ENCODE assay signal across 8 cellular contexts in the genomic region with DNA sequence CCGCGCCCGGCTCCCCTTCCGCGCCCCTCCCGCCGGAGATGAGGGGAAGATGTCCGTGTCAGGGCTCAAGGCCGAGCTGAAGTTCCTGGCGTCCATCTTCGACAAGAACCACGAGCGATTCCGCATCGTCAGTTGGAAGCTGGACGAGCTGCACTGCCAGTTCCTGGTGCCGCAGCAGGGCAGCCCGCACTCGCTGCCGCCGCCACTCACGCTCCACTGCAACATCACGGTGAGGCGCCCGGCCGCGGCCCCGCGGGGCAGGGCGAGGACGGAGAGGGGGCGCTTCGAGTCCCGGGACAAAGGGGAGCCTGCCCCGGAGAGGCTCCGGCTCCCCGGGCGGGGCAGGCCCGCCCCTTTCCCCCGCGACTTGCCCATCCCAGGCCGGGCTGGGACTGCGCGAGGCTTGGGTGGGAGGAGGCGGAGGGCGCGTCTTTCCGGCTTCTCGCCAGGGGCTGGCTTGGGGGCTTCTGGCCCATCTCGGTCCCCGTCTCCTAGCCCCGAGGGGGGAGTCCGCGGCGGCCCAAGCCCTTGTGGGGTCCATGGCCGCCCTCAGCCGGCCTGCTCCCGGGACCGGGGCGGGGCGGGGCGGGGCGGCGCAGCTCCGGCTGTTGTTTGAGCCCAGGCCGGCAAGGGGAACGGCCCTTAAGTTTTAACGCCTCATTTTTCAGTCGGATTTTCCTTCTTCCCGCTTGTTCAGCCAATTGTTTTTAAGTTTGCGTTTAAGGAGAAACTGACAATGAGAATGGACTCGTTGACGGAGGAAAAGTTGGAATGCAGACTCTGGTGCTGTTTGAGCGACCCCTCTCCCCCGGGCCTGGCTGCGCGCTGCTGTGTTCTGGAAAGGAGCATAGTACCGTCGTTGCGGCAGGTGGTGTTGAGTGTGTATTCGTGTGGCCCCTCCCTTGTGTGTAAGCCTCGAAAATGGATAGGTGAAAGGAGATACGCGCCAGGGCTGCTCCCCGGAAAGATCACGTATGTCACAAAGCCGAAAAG. TPM values are rescaled to one million over a fixed set of nuclear protein-coding genes. Genes with fewer than 3 reads are reported as not detected.
DNase-seq lines count a peak whose midpoint lies in the region; ATAC-seq and TF ChIP-seq lines count a peak whose summit lies in the region.

No MANE protein-coding gene starts in this region.

- peak overlapping the region; percentile 80 for H3K4me3 ChIP-seq in A673 (ENCODE audit: low read depth, low read length, poor library complexity, severe bottlenecking)
- H3K4me3 ChIP-seq in NT2/D1 (ENCODE audit: insufficient read length, low read depth), result peak overlapping the region; percentile 98
- H3K4me3 ChIP-seq in esophagus (ENCODE audit: low read depth in 1 of 2, low read length in 2 of 2), result peak overlapping the region; percentile 80 to 95
- peak overlapping the region; percentile 87 to 92 for H3K4me3 ChIP-seq in mucosa of rectum (ENCODE audit: low read length in 2 of 2)

- CTCF ChIA-PET in A673 (lab: Charles Lee), result no interaction called here

- no peaks in the 10 kb centered on the region for H3K36me3 ChIP-seq in A673 (ENCODE audit: insufficient read depth, low read length, poor library complexity, severe bottlenecking)
- peaks cover 14% of the 10 kb centered on the region for H3K36me3 ChIP-seq in NT2/D1 (ENCODE audit: insufficient read depth, insufficient read length, low read length)
- H3K36me3 ChIP-seq in esophagus (ENCODE audit: control insufficient read depth in 2 of 2, insufficient read depth in 2 of 2, low read length in 1 of 2), result no peaks in the 10 kb centered on the region
- no peaks in the 10 kb centered on the region for H3K36me3 ChIP-seq in mucosa of rectum (ENCODE audit: control insufficient read depth in 2 of 2, insufficient read depth in 2 of 2, low read length in 2 of 2)

- no peaks in the 10 kb centered on the region for H3K27me3 ChIP-seq in A673 (replicated peaks; ENCODE audit: insufficient read depth, low read depth, low read length, poor library complexity)
- peaks cover 19% of the 10 kb centered on the region for H3K27me3 ChIP-seq in NT2/D1 (ENCODE audit: insufficient read depth, insufficient read length)
- H3K27me3 ChIP-seq in esophagus (ENCODE audit: control insufficient read depth in 1 of 2, insufficient read depth in 2 of 2, low read length in 2 of 2), result no peaks in the 10 kb centered on the region
- no peaks in the 10 kb centered on the region for H3K27me3 ChIP-seq in mucosa of rectum (ENCODE audit: control insufficient read depth in 2 of 2, insufficient read depth in 2 of 2, low read length in 2 of 2)

- H3K9ac ChIP-seq in NT2/D1 (ENCODE audit: insufficient read length, low read depth) (peak overlapping the region; percentile 99), mucosa of rectum (ENCODE audit: low read depth in 1 of 2, low read length in 2 of 2) (peak overlapping the region; percentile 90 to 92)

- peaks cover 24% of the 10 kb centered on the region for H3K4me1 ChIP-seq in A673 (ENCODE audit: insufficient read depth, low read length, poor library complexity, severe bottlenecking)
- peaks cover 2% of the 10 kb centered on the region for H3K4me1 ChIP-seq in NT2/D1 (ENCODE audit: insufficient read depth, insufficient read length)
- H3K4me1 ChIP-seq in esophagus (ENCODE audit: control insufficient read depth in 2 of 2, insufficient read depth in 2 of 2, low read length in 1 of 2), result peaks cover 0 to 8% of the 10 kb centered on the region in 2 donors
- peaks cover 13 to 15% of the 10 kb centered on the region in 2 donors for H3K4me1 ChIP-seq in mucosa of rectum (ENCODE audit: control insufficient read depth in 2 of 2, insufficient read depth in 2 of 2, low read length in 2 of 2)

- TF ChIP-seq CTCF in A673 (conservative IDR thresholded peaks at IDR 0.05; ENCODE audit: low read depth, low read length), result no peak

- POLR2A ChIA-PET in A673 (lab: Charles Lee; ENCODE audit: low non-redundant PET), result interaction anchor here (0.7 kb wide), 1 partner anchor 1056 kb away, joined by 3 read pairs; no protein-coding TSS in a partner anchor

- H3K27ac ChIP-seq in A673 (ENCODE audit: low read depth, low read length, poor library complexity, severe bottlenecking) (peak overlapping the region; percentile 80), esophagus (ENCODE audit: low read depth in 2 of 2, low read length in 1 of 2) (peak overlapping the region; percentile 82 to 93), mucosa of rectum (ENCODE audit: low read depth in 2 of 2, low read length in 2 of 2) (peak overlapping the region; percentile 91 to 94)

- no peaks in the 10 kb centered on the region for H3K9me3 Mint-ChIP-seq in activated T-cell treated with anti-CD3 and anti-CD28 coated beads, Interleukin-2, amount 50 U/mL, for 4 hours
- no peaks in the 10 kb centered on the region for H3K9me3 Mint-ChIP-seq in stimulated activated effector memory CD8-positive, alpha-beta T cell treated with anti-CD3 and anti-CD28 coated beads, Interleukin-12 subunit alpha, Interleukin-12 subunit beta, amount 100 ng/mL, for 72 hours

- ATAC-seq in GM18907 (IDR thresholded peaks at IDR 0.05; ENCODE audit: unreplicated experiment), result peak; percentile 49
- ATAC-seq in HG03159 (IDR thresholded peaks at IDR 0.05; ENCODE audit: unreplicated experiment), result peak; percentile 44
- ATAC-seq in activated T-cell treated with anti-CD3 and anti-CD28 coated beads, Interleukin-2, amount 50 U/mL, for 4 hours, result peak; percentile 67 to 73
- peak; percentile 72 for ATAC-seq in stimulated activated effector memory CD8-positive, alpha-beta T cell treated with anti-CD3 and anti-CD28 coated beads, Interleukin-12 subunit alpha, Interleukin-12 subunit beta, amount 100 ng/mL, for 72 hours

- 0% methylated on average over 69 to 87 of the region's 87 CpGs for WGBS in esophagus, 2 donors

- peaks cover 49% of the 10 kb centered on the region for H3K4me1 Mint-ChIP-seq in activated T-cell treated with anti-CD3 and anti-CD28 coated beads, Interleukin-2, amount 50 U/mL, for 4 hours (ENCODE audit: low read depth)
- peaks cover 31% of the 10 kb centered on the region for H3K4me1 Mint-ChIP-seq in stimulated activated effector memory CD8-positive, alpha-beta T cell treated with anti-CD3 and anti-CD28 coated beads, Interleukin-12 subunit alpha, Interleukin-12 subunit beta, amount 100 ng/mL, for 72 hours

- intact Hi-C loops in A673 (cut with micrococcal nuclease; ENCODE audit: unreplicated experiment), result no loop called here

- DNase-seq in A673 (ENCODE audit: low spot score) (peak; percentile 73), NT2/D1 (ENCODE audit: low read depth, low spot score) (no peak)
- peak; percentile 37 for DNase-seq in activated T-cell treated with anti-CD3 and anti-CD28 coated beads, Interleukin-2, amount 50 U/mL, for 4 hours
- DNase-seq in stimulated activated effector memory CD8-positive, alpha-beta T cell treated with anti-CD3 and anti-CD28 coated beads, Interleukin-12 subunit alpha, Interleukin-12 subunit beta, amount 100 ng/mL, for 72 hours (ENCODE audit: low spot score in 2 of 2), result peak; percentile 42 to 83

- H3K27ac Mint-ChIP-seq in stimulated activated effector memory CD8-positive, alpha-beta T cell treated with anti-CD3 and anti-CD28 coated beads, Interleukin-12 subunit alpha, Interleukin-12 subunit beta, amount 100 ng/mL, for 72 hours, result peak overlapping the region; percentile 90

- H3K27me3 Mint-ChIP-seq in activated T-cell treated with anti-CD3 and anti-CD28 coated beads, Interleukin-2, amount 50 U/mL, for 4 hours (ENCODE audit: low read depth), result no peaks in the 10 kb centered on the region

- no TSS peak for BruUV-seq in A673 (replicated peaks; lab: Mats Ljungman, UMichigan)

- H3K4me3 Mint-ChIP-seq in activated T-cell treated with anti-CD3 and anti-CD28 coated beads, Interleukin-2, amount 50 U/mL, for 4 hours, result peak overlapping the region; percentile 89
- peak overlapping the region; percentile 91 for H3K4me3 Mint-ChIP-seq in stimulated activated effector memory CD8-positive, alpha-beta T cell treated with anti-CD3 and anti-CD28 coated beads, Interleukin-12 subunit alpha, Interleukin-12 subunit beta, amount 100 ng/mL, for 72 hours

- H3K9me3 ChIP-seq in A673 (ENCODE audit: low read depth, low read length, poor library complexity, severe bottlenecking), result no peaks in the 10 kb centered on the region
- no peaks in the 10 kb centered on the region for H3K9me3 ChIP-seq in NT2/D1 (ENCODE audit: insufficient read depth, low read length)
- no peaks in the 10 kb centered on the region for H3K9me3 ChIP-seq in esophagus (ENCODE audit: control insufficient read depth in 2 of 2, insufficient read depth in 1 of 2, low read depth in 1 of 2, low read length in 1 of 2)
- no peaks in the 10 kb centered on the region for H3K9me3 ChIP-seq in mucosa of rectum (ENCODE audit: control insufficient read depth in 2 of 2, low read length in 2 of 2)

- H3K36me3 Mint-ChIP-seq in activated T-cell treated with anti-CD3 and anti-CD28 coated beads, Interleukin-2, amount 50 U/mL, for 4 hours (ENCODE audit: insufficient read depth), result no peaks in the 10 kb centered on the region
- H3K36me3 Mint-ChIP-seq in stimulated activated effector memory CD8-positive, alpha-beta T cell treated with anti-CD3 and anti-CD28 coated beads, Interleukin-12 subunit alpha, Interleukin-12 subunit beta, amount 100 ng/mL, for 72 hours, result peaks cover 23% of the 10 kb centered on the region

RNA-seq across cellular contexts. Expression of gene UBE2Q2, which starts 0.7 kb away (rescaled TPM):
- total RNA-seq in A673 (2021), result 18.1 and 21.4 TPM in 2 replicates
- total RNA-seq in activated T-cell treated with anti-CD3 and anti-CD28 coated beads, Interleukin-2, amount 50 U/mL, for 4 hours, result 10 to 100 TPM; 11.8 to 14.2 (median 13.3) TPM
- polyA plus RNA-seq in esophagus, result 10 to 100 TPM; 10.9 to 12.2 TPM

RNA-seq across cellular contexts. Expression of gene FBXO22, which starts 59.8 kb away (rescaled TPM):
- total RNA-seq in A673 (2021), result 59.0 and 67.2 TPM in 2 replicates
- 10 to 100 TPM; 30.1 to 36.2 (median 35.7) TPM for total RNA-seq in activated T-cell treated with anti-CD3 and anti-CD28 coated beads, Interleukin-2, amount 50 U/mL, for 4 hours
- 10 to 100 TPM in 1 of 2 donors, 1 to 10 TPM in 1; 6.0 to 12.9 TPM for polyA plus RNA-seq in esophagus
